In the genomic region with DNA sequence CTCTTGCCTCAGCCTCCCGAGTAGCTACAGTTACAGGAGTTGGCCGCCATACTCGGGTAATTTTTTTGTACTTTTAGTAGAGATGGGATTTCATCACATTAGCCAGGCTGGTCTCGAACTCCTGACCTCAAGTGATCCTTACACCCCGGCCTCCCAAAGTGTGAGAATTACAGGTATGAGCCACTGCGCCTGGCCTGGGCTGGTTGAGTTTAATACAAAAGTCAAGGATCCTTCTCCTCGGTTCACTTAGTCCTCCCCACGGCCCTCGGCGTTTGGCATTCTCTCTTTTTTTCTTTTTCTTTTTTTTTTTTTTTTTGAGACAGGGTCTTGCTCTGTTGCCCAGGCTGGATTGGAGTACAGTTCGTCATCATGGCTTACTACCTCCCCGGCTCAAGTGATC, we compare ENCODE assay signal across 1 cellular context.
TF ChIP-seq lines count a peak whose summit lies in the region.

No MANE protein-coding gene starts in this region.

TF ChIP-seq in HepG2, 621 proteins besides CTCF, POLR2A, EP300 and RAD21:
- no peak for TF ChIP-seq ZNF343 (CRISPR knock-in tag; IDR thresholded peaks at IDR 0.05)
- TF ChIP-seq BRCA1 (CRISPR knock-in tag; IDR thresholded peaks at IDR 0.05): no peak
- TF ChIP-seq U2AF2 (IDR thresholded peaks at IDR 0.05; ENCODE audit: low read depth, low read length): 0 out of 2 replicates have a peak, but pooled peaks have one; percentile 27
- TF ChIP-seq, protein P1, sequence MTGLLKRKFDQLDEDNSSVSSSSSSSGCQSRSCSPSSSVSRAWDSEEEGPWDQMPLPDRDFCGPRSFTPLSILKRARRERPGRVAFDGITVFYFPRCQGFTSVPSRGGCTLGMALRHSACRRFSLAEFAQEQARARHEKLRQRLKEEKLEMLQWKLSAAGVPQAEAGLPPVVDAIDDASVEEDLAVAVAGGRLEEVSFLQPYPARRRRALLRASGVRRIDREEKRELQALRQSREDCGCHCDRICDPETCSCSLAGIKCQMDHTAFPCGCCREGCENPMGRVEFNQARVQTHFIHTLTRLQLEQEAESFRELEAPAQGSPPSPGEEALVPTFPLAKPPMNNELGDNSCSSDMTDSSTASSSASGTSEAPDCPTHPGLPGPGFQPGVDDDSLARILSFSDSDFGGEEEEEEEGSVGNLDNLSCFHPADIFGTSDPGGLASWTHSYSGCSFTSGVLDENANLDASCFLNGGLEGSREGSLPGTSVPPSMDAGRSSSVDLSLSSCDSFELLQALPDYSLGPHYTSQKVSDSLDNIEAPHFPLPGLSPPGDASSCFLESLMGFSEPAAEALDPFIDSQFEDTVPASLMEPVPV (CRISPR knock-in tag; IDR thresholded peaks at IDR 0.05): no peak
- no peak for TF ChIP-seq PHF20 (CRISPR knock-in tag; IDR thresholded peaks at IDR 0.05)
- TF ChIP-seq RCOR2 (CRISPR knock-in tag; IDR thresholded peaks at IDR 0.05): no peak
- no peak for TF ChIP-seq ZNF234 (CRISPR knock-in tag; conservative IDR thresholded peaks at IDR 0.05)
- TF ChIP-seq SP5 (CRISPR knock-in tag; IDR thresholded peaks at IDR 0.05; ENCODE audit: borderline replicate concordance, low read depth): no peak
